Comparison of ENCODE assay signal across 17 cellular contexts in the genomic region with DNA sequence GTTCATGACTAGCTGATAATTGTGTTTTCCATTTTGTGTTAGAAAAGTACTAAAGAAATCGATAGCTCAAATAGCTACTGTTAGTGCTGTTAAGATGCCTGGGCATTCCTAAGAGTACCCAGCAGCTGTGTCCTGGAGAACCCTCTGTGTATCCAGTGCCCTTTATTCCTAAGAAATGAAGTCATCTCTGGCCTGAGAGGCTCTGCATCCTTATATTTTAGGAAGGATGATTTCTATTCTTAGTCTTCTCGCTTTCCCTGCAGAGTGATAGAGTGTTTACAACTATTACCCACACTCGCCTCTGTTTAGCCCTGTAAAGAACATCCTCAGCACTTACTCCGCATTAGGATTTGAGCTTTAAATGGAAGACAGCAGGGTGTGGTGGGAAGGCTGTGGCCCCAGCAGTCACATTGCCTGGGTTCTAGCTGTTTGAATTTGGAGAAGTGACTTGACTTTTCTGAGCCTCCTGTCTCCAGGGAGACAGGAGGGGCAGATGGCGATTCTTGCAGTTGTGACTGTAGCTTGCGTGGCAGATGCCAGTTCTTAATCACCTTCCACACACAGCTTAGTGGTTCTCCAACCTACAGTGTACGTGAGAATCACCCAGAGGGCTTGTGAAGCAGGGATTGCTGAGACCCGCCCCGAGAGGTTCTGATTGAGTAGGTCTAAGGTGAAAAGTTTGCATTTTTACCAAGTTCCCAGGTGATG.
DNase-seq lines count a peak whose midpoint lies in the region; ATAC-seq, FAIRE-seq and TF ChIP-seq lines count a peak whose summit lies in the region.
"Had no signal": no experiment of that assay in that cellular context is flagged by ENCODE, and none has a peak within 500 bp of the region (broad histone marks: within the 10 kb centered on the region; RNA-seq: fewer than 3 reads in every experiment).

No MANE protein-coding gene starts in this region.

- H3K4me1 ChIP-seq in adipocyte (ENCODE audit: control insufficient read depth, insufficient read depth, low read length) (peaks cover 27% of the 10 kb centered on the region), mucosa of rectum (ENCODE audit: control insufficient read depth in 2 of 2, insufficient read depth in 2 of 2, low read length in 2 of 2) (peaks cover 0 to 4% of the 10 kb centered on the region in 2 donors), pancreas (no peaks in the 10 kb centered on the region)
- H3K4me1 ChIP-seq: breast epithelium had no signal

- H3K4me3 ChIP-seq in adipocyte (ENCODE audit: low read length) = no peak overlapping the region
- no peak overlapping the region for H3K4me3 ChIP-seq in mucosa of rectum (ENCODE audit: low read length in 2 of 2)
- no peak overlapping the region for H3K4me3 ChIP-seq in pancreas
- H3K4me3 ChIP-seq: breast epithelium, spleen had no signal

- no peak for TF ChIP-seq CTCF in pancreas (IDR thresholded peaks at IDR 0.05)

- no peak for FAIRE-seq in pancreas (lab: Jason Lieb, UNC)

- H3K36me3 ChIP-seq in adipocyte (ENCODE audit: control insufficient read depth, insufficient read depth, low read length, severe bottlenecking) (no peaks in the 10 kb centered on the region), mucosa of rectum (ENCODE audit: control insufficient read depth in 2 of 2, insufficient read depth in 2 of 2, low read length in 2 of 2) (no peaks in the 10 kb centered on the region), pancreas (no peaks in the 10 kb centered on the region)
- H3K36me3 ChIP-seq: breast epithelium, spleen had no signal

- H3K27me3 ChIP-seq in adipocyte (replicated peaks; ENCODE audit: control insufficient read depth, insufficient read depth, low read length) (no peaks in the 10 kb centered on the region), mucosa of rectum (ENCODE audit: control insufficient read depth in 2 of 2, insufficient read depth in 2 of 2, low read length in 2 of 2) (peaks cover 0 to 3% of the 10 kb centered on the region in 2 donors), pancreas (no peaks in the 10 kb centered on the region)
- H3K27me3 ChIP-seq: breast epithelium had no signal

- WGBS in pancreas, 2 donors = 79 to 81% methylated on average over 9 of the region's 9 CpGs

- H3K9me3 ChIP-seq in adipocyte (ENCODE audit: control insufficient read depth, low read length) (no peaks in the 10 kb centered on the region), mucosa of rectum (ENCODE audit: control insufficient read depth in 2 of 2, low read length in 2 of 2) (no peaks in the 10 kb centered on the region), pancreas (no peaks in the 10 kb centered on the region)
- H3K9me3 ChIP-seq: breast epithelium, spleen had no signal

- intact Hi-C loops in pancreas (cut with DNase I) = no loop called here

- H3K9ac ChIP-seq in adipocyte (ENCODE audit: low read length) = no peak overlapping the region
- H3K9ac ChIP-seq in mucosa of rectum (ENCODE audit: low read depth in 1 of 2, low read length in 2 of 2) = no peak overlapping the region

- peak; percentile 6 for DNase-seq in activated effector memory CD4-positive, alpha-beta T cell treated with anti-CD3 and anti-CD28 coated beads, Interleukin-2, amount 50 U/mL, for 16 hours
- DNase-seq in activated effector memory CD4-positive, alpha-beta T cell treated with Interleukin-2 at 50 U/mL for 16 hours = no peak
- DNase-seq in adipocyte (ENCODE audit: low read depth) (peak; percentile 28), pancreas (no peak), NCI-H1436 (lab: John Stamatoyannopoulos, UW) (no peak)
- DNase-seq: activated naive CD4-positive, alpha-beta T cell treated with anti-CD3 and anti-CD28 coated beads for 36 hours; effector memory CD4-positive, alpha-beta T cell; immature natural killer cell; mammary epithelial cell; NCI-H2081; NCI-H774 had no signal

- ATAC-seq in HG03432 (IDR thresholded peaks at IDR 0.05; ENCODE audit: unreplicated experiment) (no peak), pancreas (no peak), GM18909 (IDR thresholded peaks at IDR 0.05; ENCODE audit: poor library complexity, unreplicated experiment) (no peak)

- H3K27ac ChIP-seq in mucosa of rectum (ENCODE audit: low read depth in 2 of 2, low read length in 2 of 2) (peak overlapping the region; percentile 19 to 35), pancreas (no peak overlapping the region)
- H3K27ac ChIP-seq: breast epithelium, spleen, VCaP had no signal

Comparison
In these comparisons a context has a peak if more than half of its experiments do, and no peak if none do; other contexts are left out.
1. DNase-seq: peak in activated effector memory CD4-positive, alpha-beta T cell treated with anti-CD3 and anti-CD28 coated beads, Interleukin-2, amount 50 U/mL, for 16 hours (single experiment) and adipocyte (single experiment); none in activated effector memory CD4-positive, alpha-beta T cell treated with Interleukin-2 at 50 U/mL for 16 hours (single experiment), pancreas (0 of 6) and NCI-H1436 (single experiment).
2. H3K27ac ChIP-seq: peak in mucosa of rectum (2 of 2); none in pancreas (0 of 4).